ENCODE assay signal across 14 cellular contexts in the genomic region with DNA sequence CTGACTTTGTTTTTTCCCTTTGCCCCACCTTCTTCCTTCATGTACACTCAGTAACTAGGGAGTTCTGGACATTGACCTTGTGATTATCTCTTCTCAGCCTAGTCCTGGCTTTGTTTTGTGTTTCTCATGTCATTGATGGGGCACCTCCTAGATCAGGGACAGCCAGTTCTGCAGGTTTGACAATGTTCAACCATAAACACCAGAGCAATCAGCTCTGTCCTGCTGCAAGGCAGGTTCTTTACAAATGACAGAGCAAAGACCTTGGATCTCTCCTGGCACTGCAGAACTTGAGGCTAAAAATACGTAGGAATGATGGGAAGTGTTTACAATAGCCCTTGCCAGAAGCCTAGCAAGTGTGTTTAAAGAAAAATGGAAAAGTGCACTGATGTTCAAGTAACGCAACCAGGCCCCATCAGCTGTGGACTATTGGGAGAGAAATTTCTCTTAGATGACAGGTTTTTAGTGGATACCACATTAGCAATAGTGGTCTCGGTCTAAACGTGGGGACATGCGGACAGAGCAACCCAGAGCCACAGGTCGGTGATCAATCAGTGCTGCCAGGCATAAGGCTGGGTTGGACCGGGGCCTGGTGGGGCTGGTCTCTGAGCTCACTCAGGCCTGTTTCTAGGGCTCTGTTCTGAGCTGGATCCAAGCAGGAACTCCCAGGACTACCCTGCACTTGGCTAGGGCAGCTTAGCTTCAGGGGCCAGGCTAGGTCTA.
DNase-seq lines count a peak whose midpoint lies in the region; ATAC-seq, FAIRE-seq and TF ChIP-seq lines count a peak whose summit lies in the region.
"Had no signal": no experiment of that assay in that cellular context is flagged by ENCODE, and none has a peak within 500 bp of the region (broad histone marks: within the 10 kb centered on the region; RNA-seq: fewer than 3 reads in every experiment).

No MANE protein-coding gene starts in this region.

- WGBS in right cardiac atrium, result 33% methylated on average over 7 of the region's 7 CpGs
- WGBS in urinary bladder, result 24% methylated on average over 7 of the region's 7 CpGs

- H3K9ac ChIP-seq in astrocyte (ENCODE audit: low read length), result no peak overlapping the region
- no peak overlapping the region for H3K9ac ChIP-seq in parathyroid adenoma

- no peak overlapping the region for H3K27ac Mint-ChIP-seq in astrocyte (ENCODE audit: unreplicated experiment)
- no peak overlapping the region for H3K27ac Mint-ChIP-seq in endothelial cell (ENCODE audit: unreplicated experiment)
- H3K27ac Mint-ChIP-seq: activated naive CD8-positive, alpha-beta T cell treated with anti-CD3 and anti-CD28 coated beads for 36 hours; T-helper 2 cell treated with Interferon-gamma antibody and Interleukin-4, amounts not matched to agents 5 μg/mL and 100 μg/mL, for 36 hours had no signal

- H3K4me1 ChIP-seq in astrocyte (ENCODE audit: insufficient read depth, low read length), result no peaks in the 10 kb centered on the region
- H3K4me1 ChIP-seq in right cardiac atrium (ENCODE audit: control insufficient read depth, insufficient read depth, low read length), result peaks cover 10% of the 10 kb centered on the region
- no peaks in the 10 kb centered on the region for H3K4me1 ChIP-seq in parathyroid adenoma
- peaks cover 7% of the 10 kb centered on the region for H3K4me1 ChIP-seq in urinary bladder (ENCODE audit: insufficient read depth)

- H3K27me3 ChIP-seq in astrocyte (ENCODE audit: insufficient read depth, low read length) (no peaks in the 10 kb centered on the region), right cardiac atrium (ENCODE audit: control insufficient read depth, insufficient read depth) (no peaks in the 10 kb centered on the region), parathyroid adenoma (ENCODE audit: control insufficient read depth, insufficient read depth, low read length) (no peaks in the 10 kb centered on the region)

- H4K20me1 ChIP-seq in astrocyte (ENCODE audit: insufficient read depth, low read length), result no peaks in the 10 kb centered on the region

- H3K36me3 ChIP-seq in astrocyte (ENCODE audit: insufficient read depth, low read length) (no peaks in the 10 kb centered on the region), parathyroid adenoma (ENCODE audit: control insufficient read depth, insufficient read depth, low read length) (no peaks in the 10 kb centered on the region), urinary bladder (ENCODE audit: insufficient read depth) (no peaks in the 10 kb centered on the region)

- H3K27me3 Mint-ChIP-seq in astrocyte (ENCODE audit: low read depth, unreplicated experiment), result peaks cover 6% of the 10 kb centered on the region
- H3K27me3 Mint-ChIP-seq in endothelial cell (ENCODE audit: unreplicated experiment), result peaks cover 2% of the 10 kb centered on the region

- H3K4me1 Mint-ChIP-seq in astrocyte (ENCODE audit: low read depth, unreplicated experiment) (peaks cover 9% of the 10 kb centered on the region), endothelial cell (ENCODE audit: unreplicated experiment) (peaks cover 3% of the 10 kb centered on the region)
- H3K4me1 Mint-ChIP-seq: activated naive CD8-positive, alpha-beta T cell treated with anti-CD3 and anti-CD28 coated beads for 36 hours had no signal

- H3K4me3 ChIP-seq in astrocyte (ENCODE audit: insufficient read depth, low read depth, low read length) (no peak overlapping the region), right cardiac atrium (ENCODE audit: low read length) (no peak overlapping the region), parathyroid adenoma (ENCODE audit: low read depth, low read length) (no peak overlapping the region), urinary bladder (ENCODE audit: low read depth, low read length) (no peak overlapping the region)

- H3K4me2 ChIP-seq in astrocyte (ENCODE audit: low read length) (no peak overlapping the region), parathyroid adenoma (ENCODE audit: low read length) (no peak overlapping the region)

- intact Hi-C loops in right cardiac atrium (cut with DNase I), result loop anchor here in 1 of 4 donors (10.0 kb wide), 1 partner anchor 66 kb away; no protein-coding TSS in a partner anchor

- H3K9me3 ChIP-seq in astrocyte (ENCODE audit: insufficient read depth, low read depth, low read length) (no peaks in the 10 kb centered on the region), right cardiac atrium (ENCODE audit: control insufficient read depth, low read length) (no peaks in the 10 kb centered on the region), parathyroid adenoma (ENCODE audit: control insufficient read depth, low read length) (no peaks in the 10 kb centered on the region)

- no peak for TF ChIP-seq CTCF in astrocyte (IDR thresholded peaks at IDR 0.05; ENCODE audit: insufficient read depth, low read depth, low read length)
- no peak for TF ChIP-seq CTCF in parathyroid adenoma (IDR thresholded peaks at IDR 0.05)
- TF ChIP-seq CTCF in endothelial cell (IDR thresholded peaks at IDR 0.05; ENCODE audit: unreplicated experiment), result no peak

- ATAC-seq in right cardiac atrium (peak; percentile 75 to 89), SK-N-SH treated with all-trans-retinoic acid at 6 μM for 48 hours (no peak)

- H3K27ac ChIP-seq in astrocyte (ENCODE audit: low read depth, low read length) (no peak overlapping the region), right cardiac atrium (ENCODE audit: low read length) (peak overlapping the region; percentile 85), parathyroid adenoma (peak overlapping the region; percentile 6), urinary bladder (ENCODE audit: low read depth) (peak overlapping the region; percentile 89)

- no peaks in the 10 kb centered on the region for H3K36me3 Mint-ChIP-seq in astrocyte (ENCODE audit: low read depth, unreplicated experiment)
- no peaks in the 10 kb centered on the region for H3K36me3 Mint-ChIP-seq in endothelial cell (ENCODE audit: low read depth, unreplicated experiment)

- no peak for FAIRE-seq in astrocyte (lab: Jason Lieb, UNC)

- DNase-seq in astrocyte (ENCODE audit: low read depth) (peak; percentile 53), right cardiac atrium (peak; percentile 28 to 86 (median 78)), endothelial cell (ENCODE audit: low spot score) (no peak)
- no peak for DNase-seq in activated naive CD4-positive, alpha-beta T cell (lab: John Stamatoyannopoulos, UW)
- DNase-seq: activated CD8-positive, alpha-beta memory T cell treated with anti-CD3 and anti-CD28 coated beads for 24 hours; activated naive CD8-positive, alpha-beta T cell treated with anti-CD3 and anti-CD28 coated beads for 36 hours; COR-L47; effector CD4-positive, alpha-beta T cell; NCI-H1694 treated with DMSO at 0.1 percent for 48 hours; stimulated activated CD4-positive, alpha-beta T cell treated with anti-CD3 and anti-CD28 coated beads, Interleukin-4, amount 100 ng/mL, for 4 hours had no signal

- H3K9me3 Mint-ChIP-seq in astrocyte (ENCODE audit: unreplicated experiment), result peaks cover 1% of the 10 kb centered on the region
- H3K9me3 Mint-ChIP-seq in endothelial cell (ENCODE audit: unreplicated experiment), result no peaks in the 10 kb centered on the region
- H3K9me3 Mint-ChIP-seq: T-helper 2 cell treated with Interferon-gamma antibody and Interleukin-4, amounts not matched to agents 5 μg/mL and 100 μg/mL, for 36 hours had no signal

- H3K4me3 Mint-ChIP-seq in astrocyte (ENCODE audit: unreplicated experiment), result no peak overlapping the region
- H3K4me3 Mint-ChIP-seq in endothelial cell (ENCODE audit: unreplicated experiment), result no peak overlapping the region
- H3K4me3 Mint-ChIP-seq: activated naive CD8-positive, alpha-beta T cell treated with anti-CD3 and anti-CD28 coated beads for 36 hours; T-helper 2 cell treated with Interferon-gamma antibody and Interleukin-4, amounts not matched to agents 5 μg/mL and 100 μg/mL, for 36 hours had no signal

- H2AFZ ChIP-seq in astrocyte (ENCODE audit: low read depth, low read length), result no peak overlapping the region
- peak overlapping the region; percentile 55 for H2AFZ ChIP-seq in parathyroid adenoma

- H3K79me2 ChIP-seq in astrocyte (ENCODE audit: insufficient read depth, low read length) (no peaks in the 10 kb centered on the region), parathyroid adenoma (no peaks in the 10 kb centered on the region)

TF ChIP-seq in SK-N-SH treated with all-trans-retinoic acid at 6 μM for 48 hours, 23 proteins besides CTCF, POLR2A, EP300 and RAD21 (continues in another document):
- TF ChIP-seq, protein P1, sequence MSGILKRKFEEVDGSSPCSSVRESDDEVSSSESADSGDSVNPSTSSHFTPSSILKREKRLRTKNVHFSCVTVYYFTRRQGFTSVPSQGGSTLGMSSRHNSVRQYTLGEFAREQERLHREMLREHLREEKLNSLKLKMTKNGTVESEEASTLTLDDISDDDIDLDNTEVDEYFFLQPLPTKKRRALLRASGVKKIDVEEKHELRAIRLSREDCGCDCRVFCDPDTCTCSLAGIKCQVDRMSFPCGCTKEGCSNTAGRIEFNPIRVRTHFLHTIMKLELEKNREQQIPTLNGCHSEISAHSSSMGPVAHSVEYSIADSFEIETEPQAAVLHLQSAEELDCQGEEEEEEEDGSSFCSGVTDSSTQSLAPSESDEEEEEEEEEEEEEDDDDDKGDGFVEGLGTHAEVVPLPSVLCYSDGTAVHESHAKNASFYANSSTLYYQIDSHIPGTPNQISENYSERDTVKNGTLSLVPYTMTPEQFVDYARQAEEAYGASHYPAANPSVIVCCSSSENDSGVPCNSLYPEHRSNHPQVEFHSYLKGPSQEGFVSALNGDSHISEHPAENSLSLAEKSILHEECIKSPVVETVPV (CRISPR knock-in tag; IDR thresholded peaks at IDR 0.05), result no peak
- TF ChIP-seq, protein P2, sequence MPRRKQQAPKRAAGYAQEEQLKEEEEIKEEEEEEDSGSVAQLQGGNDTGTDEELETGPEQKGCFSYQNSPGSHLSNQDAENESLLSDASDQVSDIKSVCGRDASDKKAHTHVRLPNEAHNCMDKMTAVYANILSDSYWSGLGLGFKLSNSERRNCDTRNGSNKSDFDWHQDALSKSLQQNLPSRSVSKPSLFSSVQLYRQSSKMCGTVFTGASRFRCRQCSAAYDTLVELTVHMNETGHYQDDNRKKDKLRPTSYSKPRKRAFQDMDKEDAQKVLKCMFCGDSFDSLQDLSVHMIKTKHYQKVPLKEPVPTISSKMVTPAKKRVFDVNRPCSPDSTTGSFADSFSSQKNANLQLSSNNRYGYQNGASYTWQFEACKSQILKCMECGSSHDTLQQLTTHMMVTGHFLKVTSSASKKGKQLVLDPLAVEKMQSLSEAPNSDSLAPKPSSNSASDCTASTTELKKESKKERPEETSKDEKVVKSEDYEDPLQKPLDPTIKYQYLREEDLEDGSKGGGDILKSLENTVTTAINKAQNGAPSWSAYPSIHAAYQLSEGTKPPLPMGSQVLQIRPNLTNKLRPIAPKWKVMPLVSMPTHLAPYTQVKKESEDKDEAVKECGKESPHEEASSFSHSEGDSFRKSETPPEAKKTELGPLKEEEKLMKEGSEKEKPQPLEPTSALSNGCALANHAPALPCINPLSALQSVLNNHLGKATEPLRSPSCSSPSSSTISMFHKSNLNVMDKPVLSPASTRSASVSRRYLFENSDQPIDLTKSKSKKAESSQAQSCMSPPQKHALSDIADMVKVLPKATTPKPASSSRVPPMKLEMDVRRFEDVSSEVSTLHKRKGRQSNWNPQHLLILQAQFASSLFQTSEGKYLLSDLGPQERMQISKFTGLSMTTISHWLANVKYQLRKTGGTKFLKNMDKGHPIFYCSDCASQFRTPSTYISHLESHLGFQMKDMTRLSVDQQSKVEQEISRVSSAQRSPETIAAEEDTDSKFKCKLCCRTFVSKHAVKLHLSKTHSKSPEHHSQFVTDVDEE (CRISPR knock-in tag; IDR thresholded peaks at IDR 0.05), result no peak
- TF ChIP-seq ZFP30 (CRISPR knock-in tag; IDR thresholded peaks at IDR 0.05), result no peak

Comparison
In these comparisons a context has a peak if more than half of its experiments do, and no peak if none do; other contexts are left out.
1. DNase-seq: peak in astrocyte (single experiment) and right cardiac atrium (3 of 3); none in endothelial cell (single experiment) and activated naive CD4-positive, alpha-beta T cell (0 of 4).